ENCODE assay signal across 8 cellular contexts in genomic region chr2:44170337-44170736, GRCh38. TPM values are rescaled to one million over a fixed set of nuclear protein-coding genes. Genes with fewer than 3 reads are reported as not detected.
DNase-seq lines count a peak whose midpoint lies in the region; ATAC-seq, FAIRE-seq and TF ChIP-seq lines count a peak whose summit lies in the region.

No MANE protein-coding gene starts in this region.

- no peak overlapping the region for H3K18ac ChIP-seq in H9 (ENCODE audit: insufficient read length, low read depth, low read length)

- peaks cover 4% of the 10 kb centered on the region for H3K23me2 ChIP-seq in H9 (ENCODE audit: insufficient read length, low read depth, low read length, poor library complexity, severe bottlenecking)

- H4K5ac ChIP-seq in H9 (ENCODE audit: insufficient read length, low read depth, low read length) = no peak overlapping the region

- H3K27me3 Mint-ChIP-seq in H9 (ENCODE audit: low read depth) = no peaks in the 10 kb centered on the region
- H3K27me3 Mint-ChIP-seq in activated naive CD8-positive, alpha-beta T cell treated with anti-CD3 and anti-CD28 coated beads, Interleukin-2, amount 50 U/mL, for 24 hours = no peaks in the 10 kb centered on the region

- H3K4me1 ChIP-seq in H9 (ENCODE audit: insufficient read depth, low read length) (peaks cover 3% of the 10 kb centered on the region; the same call in 1 of the 2 replicates), keratinocyte (ENCODE audit: control insufficient read depth, extremely low read depth, insufficient read depth, low read length) (peaks cover 17% of the 10 kb centered on the region)

- no peaks in the 10 kb centered on the region for H3K27me3 ChIP-seq in H9 (ENCODE audit: insufficient read depth, low read length)
- H3K27me3 ChIP-seq in keratinocyte (ENCODE audit: control insufficient read depth, extremely low read depth, insufficient read depth, low read length) = no peaks in the 10 kb centered on the region

- H4K20me1 ChIP-seq in H9 (ENCODE audit: control insufficient read depth, insufficient read depth, insufficient read length) = no peaks in the 10 kb centered on the region
- H4K20me1 ChIP-seq in keratinocyte (ENCODE audit: control insufficient read depth, extremely low read depth, insufficient read depth, low read length) = peaks cover 3% of the 10 kb centered on the region

- no peak overlapping the region for H2BK20ac ChIP-seq in H9 (ENCODE audit: low read depth, low read length, poor library complexity, severe bottlenecking)

- no peak overlapping the region for H3K23ac ChIP-seq in H9 (ENCODE audit: insufficient read length, low read depth, low read length)

- no peak overlapping the region for H2BK15ac ChIP-seq in H9 (ENCODE audit: low read depth, low read length)

- no peak overlapping the region for H4K8ac ChIP-seq in H9 (replicated peaks; ENCODE audit: insufficient read length, low read depth, low read length)

- H3K4me2 ChIP-seq in H9 (ENCODE audit: insufficient read depth, insufficient read length, low read length) = peak overlapping the region; percentile 97
- H3K4me2 ChIP-seq in keratinocyte (ENCODE audit: control insufficient read depth, extremely low read depth, insufficient read depth, low read depth, low read length) = peak overlapping the region; percentile 84

- peaks cover 6 to 18% of the 10 kb centered on the region in 2 experiments for H3K9me3 Mint-ChIP-seq in H9
- H3K9me3 Mint-ChIP-seq in activated naive CD8-positive, alpha-beta T cell treated with anti-CD3 and anti-CD28 coated beads, Interleukin-2, amount 50 U/mL, for 24 hours = no peaks in the 10 kb centered on the region

- H3K36me3 ChIP-seq in keratinocyte (ENCODE audit: control insufficient read depth in 2 of 2, extremely low read depth in 1 of 2, insufficient read depth in 2 of 2, low read length in 2 of 2) = no peaks in the 10 kb centered on the region

- H3K27ac Mint-ChIP-seq in H9 = peak overlapping the region in 2 of 3 experiments; percentile 74 to 79; a peak in 3 of 7 replicates
- peak overlapping the region; percentile 95 for H3K27ac Mint-ChIP-seq in activated naive CD8-positive, alpha-beta T cell treated with anti-CD3 and anti-CD28 coated beads, Interleukin-2, amount 50 U/mL, for 24 hours

- no peak overlapping the region for H2BK5ac ChIP-seq in H9 (ENCODE audit: insufficient read length, low read length)

- no CpG with 5 or more reads among the region's 3 CpGs for WGBS in H9 (ENCODE audit: extremely low coverage, insufficient read length, low lambda C conversion rate)

- H2AK5ac ChIP-seq in H9 (ENCODE audit: insufficient read length, low read length) = no peak overlapping the region

- DNase-seq in AG10803 (ENCODE audit: low read depth) (peak; percentile 56), H9 (no peak), keratinocyte (ENCODE audit: low read depth, low spot score) (no peak), superior temporal gyrus (ENCODE audit: extremely low spot score) (peak; percentile 82), 8988T (no peak)
- DNase-seq in activated naive CD8-positive, alpha-beta T cell treated with anti-CD3 and anti-CD28 coated beads, Interleukin-2, amount 50 U/mL, for 24 hours = no peak

- no peak overlapping the region for H3K56ac ChIP-seq in H9 (ENCODE audit: insufficient read length, low read depth, low read length)

- H3K79me2 ChIP-seq in H9 (ENCODE audit: insufficient read depth, low read length) (peaks cover 54% of the 10 kb centered on the region), keratinocyte (ENCODE audit: control insufficient read depth, insufficient read depth, low read length) (peaks cover 61% of the 10 kb centered on the region)

- no peak for ATAC-seq in activated naive CD8-positive, alpha-beta T cell treated with anti-CD3 and anti-CD28 coated beads, Interleukin-2, amount 50 U/mL, for 24 hours
- ATAC-seq in GM21619 (IDR thresholded peaks at IDR 0.05; ENCODE audit: unreplicated experiment) (no peak), HG02981 (IDR thresholded peaks at IDR 0.05; ENCODE audit: unreplicated experiment) (no peak)

- no peak overlapping the region for H2AFZ ChIP-seq in H9 (ENCODE audit: low read length)
- no peak overlapping the region for H2AFZ ChIP-seq in keratinocyte (ENCODE audit: control insufficient read depth, low read length)

- no peak overlapping the region for H2BK12ac ChIP-seq in H9 (ENCODE audit: insufficient read length, low read depth, low read length)

- H3K4ac ChIP-seq in H9 (ENCODE audit: low read depth, low read length) = no peak overlapping the region

- H3K4me1 Mint-ChIP-seq in H9 = peaks cover 38 to 47% of the 10 kb centered on the region in 2 experiments
- peaks cover 53% of the 10 kb centered on the region for H3K4me1 Mint-ChIP-seq in activated naive CD8-positive, alpha-beta T cell treated with anti-CD3 and anti-CD28 coated beads, Interleukin-2, amount 50 U/mL, for 24 hours

- peak overlapping the region; percentile 91 to 96 for H3K4me3 Mint-ChIP-seq in H9
- peak overlapping the region; percentile 95 for H3K4me3 Mint-ChIP-seq in activated naive CD8-positive, alpha-beta T cell treated with anti-CD3 and anti-CD28 coated beads, Interleukin-2, amount 50 U/mL, for 24 hours

- H3T11ph ChIP-seq in H9 (ENCODE audit: low read length) = no peak overlapping the region

- H3K9ac ChIP-seq in H9 (ENCODE audit: extremely low read depth, insufficient read length, low read length) (peak overlapping the region; percentile 96), keratinocyte (ENCODE audit: control insufficient read depth, extremely low read depth, insufficient read depth, low read length) (peak overlapping the region; percentile 96)

- H3K79me1 ChIP-seq in H9 (ENCODE audit: insufficient read depth, low read depth, low read length, poor library complexity, severe bottlenecking) = no peaks in the 10 kb centered on the region

- no peak overlapping the region for H4K91ac ChIP-seq in H9 (ENCODE audit: insufficient read length, low read depth, low read length)

- H3K36me3 Mint-ChIP-seq in H9 (ENCODE audit: insufficient read depth in 1 of 3, low read depth in 3 of 3) = peaks cover 26 to 48% (median 33%) of the 10 kb centered on the region in 3 experiments
- peaks cover 3% of the 10 kb centered on the region for H3K36me3 Mint-ChIP-seq in activated naive CD8-positive, alpha-beta T cell treated with anti-CD3 and anti-CD28 coated beads, Interleukin-2, amount 50 U/mL, for 24 hours (ENCODE audit: low read depth)

- no peaks in the 10 kb centered on the region for H3K9me1 ChIP-seq in keratinocyte (ENCODE audit: control insufficient read depth, extremely low read depth, insufficient read depth, low read length)

- H3K9me3 ChIP-seq in H9 (ENCODE audit: control insufficient read depth, low read depth, low read length) (no peaks in the 10 kb centered on the region), keratinocyte (ENCODE audit: control insufficient read depth, low read depth, low read length) (no peaks in the 10 kb centered on the region)

- no peak for FAIRE-seq in keratinocyte (lab: Jason Lieb, UNC)

- H3K4me3 ChIP-seq in AG10803 (ENCODE audit: low read length) (peak overlapping the region; percentile 89), keratinocyte (ENCODE audit: control insufficient read depth in 2 of 3, extremely low read depth in 1 of 3, insufficient read depth in 2 of 3, low read depth in 1 of 3, low read length in 3 of 3) (peak overlapping the region; percentile 60 to 99 (median 98))

- no peak overlapping the region for H3K27ac ChIP-seq in H9 (ENCODE audit: insufficient read length, low read depth, low read length)
- H3K27ac ChIP-seq in keratinocyte (ENCODE audit: control insufficient read depth, insufficient read depth, low read length) = peak overlapping the region; percentile 92

- TF ChIP-seq CTCF in AG10803 (conservative IDR thresholded peaks at IDR 0.05; ENCODE audit: low read length) (no peak), H9 (conservative IDR thresholded peaks at IDR 0.05) (no peak), keratinocyte (optimal IDR thresholded peaks at IDR 0.05 in 1 of 3, IDR thresholded peaks at IDR 0.05 in 1 of 3, conservative IDR thresholded peaks at IDR 0.05 in 1 of 3; ENCODE audit: extremely low read depth in 1 of 3, insufficient read depth in 2 of 3, low read length in 3 of 3) (no peak)

- dilution Hi-C loops in keratinocyte (cut with MboI; ENCODE audit: extremely low pct_ligation_motif_present, low sequenced_read_pairs) = no loop called here

- no peak overlapping the region for H3K14ac ChIP-seq in H9 (ENCODE audit: insufficient read depth, low read length)

- no peak overlapping the region for H2BK120ac ChIP-seq in H9 (ENCODE audit: low read depth, low read length, poor library complexity, severe bottlenecking)

RNA-seq across cellular contexts. Expression of gene PPM1B, which starts 1.7 kb away (rescaled TPM):
- total RNA-seq in H9 (2021) = 148 and 156 TPM in 2 replicates
- 14.6 to 34.5 TPM (median 23.0 TPM) in 3 replicates for polyA plus RNA-seq in keratinocyte
- polyA plus RNA-seq in keratinocyte (2011; ENCODE audit: low read depth) = 18.7 TPM
- 10.3 and 22.8 TPM in 2 replicates for polyA plus RNA-seq in keratinocyte (2011; cell fraction: cytosol; rRNA removed)
- polyA plus RNA-seq in keratinocyte (2011; cell fraction: nucleus; rRNA removed) = 20.5 and 24.7 TPM in 2 replicates
- polyA plus RNA-seq in keratinocyte (2012; ENCODE audit: low replicate concordance) = 16.6 and 19.9 TPM in 2 replicates
- 15.7 to 44.7 TPM (median 17.7 TPM) in 3 replicates for polyA minus RNA-seq in keratinocyte
- polyA minus RNA-seq in keratinocyte (2011; cell fraction: cytosol; rRNA and poly(A)+ RNA removed) = 23.8 TPM
- polyA minus RNA-seq in keratinocyte (2011; cell fraction: nucleus; rRNA and poly(A)+ RNA removed) = 21.7 and 40.3 TPM in 2 replicates

Comparison
In these comparisons a context has a peak if more than half of its experiments do, and no peak if none do; other contexts are left out.
1. DNase-seq: peak in AG10803 (single experiment) and superior temporal gyrus (single experiment); none in H9 (single experiment), activated naive CD8-positive, alpha-beta T cell treated with anti-CD3 and anti-CD28 coated beads, Interleukin-2, amount 50 U/mL, for 24 hours (single experiment), keratinocyte (single experiment) and 8988T (single experiment).